In the genomic region with DNA sequence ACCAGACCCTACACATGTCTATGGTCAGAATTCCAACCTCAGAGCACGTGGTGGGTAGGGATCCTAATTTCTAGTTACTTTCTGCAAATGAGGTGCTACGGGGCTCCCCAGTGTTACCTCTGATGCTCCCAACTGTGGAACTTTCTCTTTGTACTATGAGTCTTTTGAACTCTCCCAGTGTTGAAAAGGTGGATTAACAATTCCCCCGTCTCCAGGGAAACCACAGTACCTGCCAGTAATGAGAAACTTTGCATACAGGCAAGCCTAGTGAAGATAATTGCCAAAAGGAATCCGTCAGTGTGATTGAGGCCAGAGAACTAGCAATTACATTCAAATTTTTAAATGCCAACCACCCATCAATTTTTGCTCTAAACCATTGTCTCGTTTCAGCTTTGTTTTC, we compare ENCODE assay signal across 1 cellular context.
TF ChIP-seq lines count a peak whose summit lies in the region.

No MANE protein-coding gene starts in this region.

TF ChIP-seq in GM23338, 12 proteins besides CTCF, POLR2A, EP300 and RAD21 (continued from another document):
- TF ChIP-seq, protein P1, sequence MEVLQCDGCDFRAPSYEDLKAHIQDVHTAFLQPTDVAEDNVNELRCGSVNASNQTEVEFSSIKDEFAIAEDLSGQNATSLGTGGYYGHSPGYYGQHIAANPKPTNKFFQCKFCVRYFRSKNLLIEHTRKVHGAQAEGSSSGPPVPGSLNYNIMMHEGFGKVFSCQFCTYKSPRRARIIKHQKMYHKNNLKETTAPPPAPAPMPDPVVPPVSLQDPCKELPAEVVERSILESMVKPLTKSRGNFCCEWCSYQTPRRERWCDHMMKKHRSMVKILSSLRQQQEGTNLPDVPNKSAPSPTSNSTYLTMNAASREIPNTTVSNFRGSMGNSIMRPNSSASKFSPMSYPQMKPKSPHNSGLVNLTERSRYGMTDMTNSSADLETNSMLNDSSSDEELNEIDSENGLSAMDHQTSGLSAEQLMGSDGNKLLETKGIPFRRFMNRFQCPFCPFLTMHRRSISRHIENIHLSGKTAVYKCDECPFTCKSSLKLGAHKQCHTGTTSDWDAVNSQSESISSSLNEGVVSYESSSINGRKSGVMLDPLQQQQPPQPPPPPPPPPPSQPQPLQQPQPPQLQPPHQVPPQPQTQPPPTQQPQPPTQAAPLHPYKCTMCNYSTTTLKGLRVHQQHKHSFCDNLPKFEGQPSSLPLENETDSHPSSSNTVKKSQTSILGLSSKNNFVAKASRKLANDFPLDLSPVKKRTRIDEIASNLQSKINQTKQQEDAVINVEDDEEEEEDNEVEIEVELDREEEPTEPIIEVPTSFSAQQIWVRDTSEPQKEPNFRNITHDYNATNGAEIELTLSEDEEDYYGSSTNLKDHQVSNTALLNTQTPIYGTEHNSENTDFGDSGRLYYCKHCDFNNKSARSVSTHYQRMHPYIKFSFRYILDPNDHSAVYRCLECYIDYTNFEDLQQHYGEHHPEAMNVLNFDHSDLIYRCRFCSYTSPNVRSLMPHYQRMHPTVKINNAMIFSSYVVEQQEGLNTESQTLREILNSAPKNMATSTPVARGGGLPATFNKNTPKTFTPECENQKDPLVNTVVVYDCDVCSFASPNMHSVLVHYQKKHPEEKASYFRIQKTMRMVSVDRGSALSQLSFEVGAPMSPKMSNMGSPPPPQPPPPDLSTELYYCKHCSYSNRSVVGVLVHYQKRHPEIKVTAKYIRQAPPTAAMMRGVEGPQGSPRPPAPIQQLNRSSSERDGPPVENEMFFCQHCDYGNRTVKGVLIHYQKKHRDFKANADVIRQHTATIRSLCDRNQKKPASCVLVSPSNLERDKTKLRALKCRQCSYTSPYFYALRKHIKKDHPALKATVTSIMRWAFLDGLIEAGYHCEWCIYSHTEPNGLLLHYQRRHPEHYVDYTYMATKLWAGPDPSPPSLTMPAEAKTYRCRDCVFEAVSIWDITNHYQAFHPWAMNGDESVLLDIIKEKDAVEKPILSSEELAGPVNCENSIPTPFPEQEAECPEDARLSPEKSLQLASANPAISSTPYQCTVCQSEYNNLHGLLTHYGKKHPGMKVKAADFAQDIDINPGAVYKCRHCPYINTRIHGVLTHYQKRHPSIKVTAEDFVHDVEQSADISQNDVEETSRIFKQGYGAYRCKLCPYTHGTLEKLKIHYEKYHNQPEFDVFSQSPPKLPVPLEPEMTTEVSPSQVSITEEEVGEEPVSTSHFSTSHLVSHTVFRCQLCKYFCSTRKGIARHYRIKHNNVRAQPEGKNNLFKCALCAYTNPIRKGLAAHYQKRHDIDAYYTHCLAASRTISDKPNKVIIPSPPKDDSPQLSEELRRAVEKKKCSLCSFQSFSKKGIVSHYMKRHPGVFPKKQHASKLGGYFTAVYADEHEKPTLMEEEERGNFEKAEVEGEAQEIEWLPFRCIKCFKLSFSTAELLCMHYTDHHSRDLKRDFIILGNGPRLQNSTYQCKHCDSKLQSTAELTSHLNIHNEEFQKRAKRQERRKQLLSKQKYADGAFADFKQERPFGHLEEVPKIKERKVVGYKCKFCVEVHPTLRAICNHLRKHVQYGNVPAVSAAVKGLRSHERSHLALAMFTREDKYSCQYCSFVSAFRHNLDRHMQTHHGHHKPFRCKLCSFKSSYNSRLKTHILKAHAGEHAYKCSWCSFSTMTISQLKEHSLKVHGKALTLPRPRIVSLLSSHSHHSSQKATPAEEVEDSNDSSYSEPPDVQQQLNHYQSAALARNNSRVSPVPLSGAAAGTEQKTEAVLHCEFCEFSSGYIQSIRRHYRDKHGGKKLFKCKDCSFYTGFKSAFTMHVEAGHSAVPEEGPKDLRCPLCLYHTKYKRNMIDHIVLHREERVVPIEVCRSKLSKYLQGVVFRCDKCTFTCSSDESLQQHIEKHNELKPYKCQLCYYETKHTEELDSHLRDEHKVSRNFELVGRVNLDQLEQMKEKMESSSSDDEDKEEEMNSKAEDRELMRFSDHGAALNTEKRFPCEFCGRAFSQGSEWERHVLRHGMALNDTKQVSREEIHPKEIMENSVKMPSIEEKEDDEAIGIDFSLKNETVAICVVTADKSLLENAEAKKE (CRISPR knock-in tag; IDR thresholded peaks at IDR 0.05), result no peak
- TF ChIP-seq, protein P2, sequence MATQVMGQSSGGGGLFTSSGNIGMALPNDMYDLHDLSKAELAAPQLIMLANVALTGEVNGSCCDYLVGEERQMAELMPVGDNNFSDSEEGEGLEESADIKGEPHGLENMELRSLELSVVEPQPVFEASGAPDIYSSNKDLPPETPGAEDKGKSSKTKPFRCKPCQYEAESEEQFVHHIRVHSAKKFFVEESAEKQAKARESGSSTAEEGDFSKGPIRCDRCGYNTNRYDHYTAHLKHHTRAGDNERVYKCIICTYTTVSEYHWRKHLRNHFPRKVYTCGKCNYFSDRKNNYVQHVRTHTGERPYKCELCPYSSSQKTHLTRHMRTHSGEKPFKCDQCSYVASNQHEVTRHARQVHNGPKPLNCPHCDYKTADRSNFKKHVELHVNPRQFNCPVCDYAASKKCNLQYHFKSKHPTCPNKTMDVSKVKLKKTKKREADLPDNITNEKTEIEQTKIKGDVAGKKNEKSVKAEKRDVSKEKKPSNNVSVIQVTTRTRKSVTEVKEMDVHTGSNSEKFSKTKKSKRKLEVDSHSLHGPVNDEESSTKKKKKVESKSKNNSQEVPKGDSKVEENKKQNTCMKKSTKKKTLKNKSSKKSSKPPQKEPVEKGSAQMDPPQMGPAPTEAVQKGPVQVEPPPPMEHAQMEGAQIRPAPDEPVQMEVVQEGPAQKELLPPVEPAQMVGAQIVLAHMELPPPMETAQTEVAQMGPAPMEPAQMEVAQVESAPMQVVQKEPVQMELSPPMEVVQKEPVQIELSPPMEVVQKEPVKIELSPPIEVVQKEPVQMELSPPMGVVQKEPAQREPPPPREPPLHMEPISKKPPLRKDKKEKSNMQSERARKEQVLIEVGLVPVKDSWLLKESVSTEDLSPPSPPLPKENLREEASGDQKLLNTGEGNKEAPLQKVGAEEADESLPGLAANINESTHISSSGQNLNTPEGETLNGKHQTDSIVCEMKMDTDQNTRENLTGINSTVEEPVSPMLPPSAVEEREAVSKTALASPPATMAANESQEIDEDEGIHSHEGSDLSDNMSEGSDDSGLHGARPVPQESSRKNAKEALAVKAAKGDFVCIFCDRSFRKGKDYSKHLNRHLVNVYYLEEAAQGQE (IDR thresholded peaks at IDR 0.05; ENCODE audit: unreplicated experiment), result no peak
